13 cellular contexts compared by ENCODE assay signal in genomic region chr1:203669739-203670138, GRCh38. TPM values are rescaled to one million over a fixed set of nuclear protein-coding genes. Genes with fewer than 3 reads are reported as not detected.
A peak's percentile ranks its signal among the peaks of the same experiment; 100 is the strongest.
DNase-seq lines count a peak whose midpoint lies in the region; ATAC-seq, FAIRE-seq and TF ChIP-seq lines count a peak whose summit lies in the region.
"Had no signal": no experiment of that assay in that cellular context is flagged by ENCODE, and none has a peak within 500 bp of the region (broad histone marks: within the 10 kb centered on the region; RNA-seq: fewer than 3 reads in every experiment).

No MANE protein-coding gene starts in this region.

- CTCF ChIA-PET in activated naive CD4-positive, alpha-beta T cell treated with anti-CD3 and anti-CD28 coated beads for 36 hours (lab: Charles Lee), result interaction anchor here (1.2 kb wide), 1 partner anchor 32 kb away, joined by 4 read pairs; no protein-coding TSS in a partner anchor

- peaks cover 24% of the 10 kb centered on the region for H3K36me3 Mint-ChIP-seq in central memory CD8-positive, alpha-beta T cell (ENCODE audit: insufficient read depth)
- H3K36me3 Mint-ChIP-seq in activated naive CD4-positive, alpha-beta T cell treated with anti-CD3 and anti-CD28 coated beads for 36 hours (ENCODE audit: low read depth), result no peaks in the 10 kb centered on the region

- H3K9me3 ChIP-seq in kidney (ENCODE audit: control insufficient read depth in 1 of 2, low read length in 2 of 2), result no peaks in the 10 kb centered on the region
- H3K9me3 ChIP-seq: thoracic aorta had no signal

- H3K36me3 ChIP-seq in kidney (ENCODE audit: control insufficient read depth in 1 of 2, insufficient read depth in 2 of 2, low read length in 2 of 2), result no peaks in the 10 kb centered on the region
- H3K36me3 ChIP-seq: thoracic aorta had no signal

- no peak overlapping the region for H3K9ac ChIP-seq in kidney (ENCODE audit: low read length in 2 of 2)
- H3K9ac ChIP-seq: KMS-11 had no signal

- peak overlapping the region; percentile 99 for H3K27ac Mint-ChIP-seq in central memory CD8-positive, alpha-beta T cell (ENCODE audit: low read depth)
- no peak overlapping the region for H3K27ac Mint-ChIP-seq in activated naive CD4-positive, alpha-beta T cell treated with anti-CD3 and anti-CD28 coated beads for 36 hours
- H3K27ac Mint-ChIP-seq: B cell had no signal

- peaks cover 84% of the 10 kb centered on the region for H3K4me1 Mint-ChIP-seq in central memory CD8-positive, alpha-beta T cell
- peaks cover 21% of the 10 kb centered on the region for H3K4me1 Mint-ChIP-seq in activated naive CD4-positive, alpha-beta T cell treated with anti-CD3 and anti-CD28 coated beads for 36 hours (ENCODE audit: low read depth)

- H3K27me3 Mint-ChIP-seq in central memory CD8-positive, alpha-beta T cell, result no peaks in the 10 kb centered on the region
- H3K27me3 Mint-ChIP-seq in activated naive CD4-positive, alpha-beta T cell treated with anti-CD3 and anti-CD28 coated beads for 36 hours (ENCODE audit: low read depth), result no peaks in the 10 kb centered on the region
- H3K27me3 Mint-ChIP-seq: activated CD4-positive, alpha-beta T cell treated with anti-CD3 and anti-CD28 coated beads for 36 hours had no signal

- DNase-seq in A172 (ENCODE audit: low spot score) (peak; percentile 93), HTR-8/SVneo (ENCODE audit: insufficient read length, low spot score) (peak; percentile 41), dedifferentiated amniotic fluid mesenchymal stem cell (ENCODE audit: extremely low spot score) (no peak), kidney (no peak)
- DNase-seq in central memory CD8-positive, alpha-beta T cell (ENCODE audit: low spot score in 2 of 2), result no peak
- DNase-seq in activated naive CD4-positive, alpha-beta T cell treated with anti-CD3 and anti-CD28 coated beads for 36 hours, result no peak
- DNase-seq: activated CD4-positive, alpha-beta T cell treated with anti-CD3 and anti-CD28 coated beads for 36 hours had no signal

- no peak for FAIRE-seq in HTR-8/SVneo (lab: Jason Lieb, UNC)
- no peak for FAIRE-seq in kidney (lab: Jason Lieb, UNC)
- FAIRE-seq: islet of Langerhans had no signal

- no peak overlapping the region for H3K4me3 ChIP-seq in kidney (ENCODE audit: low read length in 2 of 2)
- H3K4me3 ChIP-seq: thoracic aorta had no signal

- H3K4me1 ChIP-seq in kidney (ENCODE audit: control insufficient read depth in 1 of 2, insufficient read depth in 1 of 2, low read depth in 1 of 2, low read length in 2 of 2), result peaks cover 4 to 15% of the 10 kb centered on the region in 2 donors

- peak overlapping the region; percentile 52 for H3K27ac ChIP-seq in layer of hippocampus (ENCODE audit: low read depth, low read length)
- no peak overlapping the region for H3K27ac ChIP-seq in kidney (ENCODE audit: low read depth in 2 of 2, low read length in 2 of 2)
- H3K27ac ChIP-seq: KMS-11 had no signal

- intact Hi-C loops in kidney (cut with DNase I), result no loop called here
- intact Hi-C loops in activated naive CD4-positive, alpha-beta T cell treated with anti-CD3 and anti-CD28 coated beads for 36 hours (cut with micrococcal nuclease), result no loop called here

- ATAC-seq in central memory CD8-positive, alpha-beta T cell (replicated peaks; ENCODE audit: extremely low read depth, poor library complexity, severe bottlenecking), result no peak
- no peak for ATAC-seq in GM19463 (IDR thresholded peaks at IDR 0.05; ENCODE audit: unreplicated experiment)
- ATAC-seq: activated CD4-positive, alpha-beta T cell treated with anti-CD3 and anti-CD28 coated beads for 36 hours had no signal

- no peak for TF ChIP-seq CTCF in kidney (IDR thresholded peaks at IDR 0.05; ENCODE audit: borderline replicate concordance, extremely low read depth, insufficient read depth)

- no peaks in the 10 kb centered on the region for H3K9me3 Mint-ChIP-seq in central memory CD8-positive, alpha-beta T cell
- no peaks in the 10 kb centered on the region for H3K9me3 Mint-ChIP-seq in activated naive CD4-positive, alpha-beta T cell treated with anti-CD3 and anti-CD28 coated beads for 36 hours

- no peaks in the 10 kb centered on the region for H3K27me3 ChIP-seq in layer of hippocampus (ENCODE audit: control insufficient read depth, insufficient read depth, low read length)

- H3K4me3 Mint-ChIP-seq in central memory CD8-positive, alpha-beta T cell, result no peak overlapping the region
- no peak overlapping the region for H3K4me3 Mint-ChIP-seq in activated naive CD4-positive, alpha-beta T cell treated with anti-CD3 and anti-CD28 coated beads for 36 hours
- H3K4me3 Mint-ChIP-seq: activated CD4-positive, alpha-beta T cell treated with anti-CD3 and anti-CD28 coated beads for 36 hours; B cell had no signal

RNA-seq across cellular contexts. Expression of gene ATP2B4, which starts 43.1 kb away (rescaled TPM):
- 41.9 and 44.6 TPM in 2 replicates for total RNA-seq in A172 (2014; rRNA removed; shearing (Covaris generic))
- total RNA-seq in kidney, result 67.4 TPM
- polyA plus RNA-seq in kidney (ENCODE audit: insufficient read depth, low read depth, low replicate concordance), result 19.7 TPM
- 10 to 100 TPM; 17.7 to 19.6 TPM for total RNA-seq in activated naive CD4-positive, alpha-beta T cell treated with anti-CD3 and anti-CD28 coated beads for 36 hours

Comparison
In these comparisons a context has a peak if more than half of its experiments do, and no peak if none do; other contexts are left out.
1. DNase-seq: peak in A172 (single experiment) and HTR-8/SVneo (single experiment); none in central memory CD8-positive, alpha-beta T cell (0 of 2), dedifferentiated amniotic fluid mesenchymal stem cell (single experiment), kidney (single experiment) and activated naive CD4-positive, alpha-beta T cell treated with anti-CD3 and anti-CD28 coated beads for 36 hours (single experiment).